ENCODE assay signal across 22 cellular contexts in genomic region chr2:119197125-119197403, GRCh38. TPM values are rescaled to one million over a fixed set of nuclear protein-coding genes. Genes with fewer than 3 reads are reported as not detected.
DNase-seq lines count a peak whose midpoint lies in the region; ATAC-seq, FAIRE-seq and TF ChIP-seq lines count a peak whose summit lies in the region.
"Had no signal": no experiment of that assay in that cellular context is flagged by ENCODE, and none has a peak within 500 bp of the region (broad histone marks: within the 10 kb centered on the region; RNA-seq: fewer than 3 reads in every experiment).

No MANE protein-coding gene starts in this region.

- TF ChIP-seq CTCF in A549 (IDR thresholded peaks at IDR 0.05) (no peak), HFFc6 (IDR thresholded peaks at IDR 0.05) (no peak), liver (IDR thresholded peaks at IDR 0.05; ENCODE audit: low read depth, low read length, missing input control) (no peak), tibial artery (IDR thresholded peaks at IDR 0.05) (no peak), mesothelial cell of epicardium (IDR thresholded peaks at IDR 0.05; ENCODE audit: unreplicated experiment) (no peak)

- H3K4me3 ChIP-seq in A549 (no peak overlapping the region), adipocyte (ENCODE audit: low read length) (no peak overlapping the region), liver (ENCODE audit: low read depth in 1 of 3, low read length in 3 of 3) (no peak overlapping the region), tibial artery (no peak overlapping the region)
- H3K4me3 ChIP-seq: SJCRH30 had no signal

- FAIRE-seq in A549 (lab: Jason Lieb, UNC) = no peak

- intact Hi-C loops in tibial artery (cut with DNase I; ENCODE audit: low total_unique reads) = no loop called here

- DNase-seq in A549 (ENCODE audit: low read depth in 1 of 2, low spot score in 1 of 2) (no peak), HFFc6 (no peak), adipocyte (ENCODE audit: low read depth) (peak; percentile 2), tibial artery (no peak), mesothelial cell of epicardium (ENCODE audit: low spot score in 2 of 2, unreplicated experiment in 2 of 2) (no peak)
- DNase-seq: 8988T; BE2C; CD4-positive, CD25-positive, alpha-beta regulatory T cell; COR-L47; GF-D8; GOT3; NCI-H1417 treated with DMSO at 0.1 percent for 48 hours; NCI-H187 treated with DMSO at 0.1 percent for 48 hours; NCI-H226; NCI-H524; NCI-H82; SJCRH30 had no signal

- no peaks in the 10 kb centered on the region for H3K9me3 Mint-ChIP-seq in HFFc6
- H3K9me3 Mint-ChIP-seq in mesothelial cell of epicardium = no peaks in the 10 kb centered on the region

- POLR2A ChIA-PET in A549 (lab: Yijun Ruan, JAX) = no interaction called here

- H3K36me3 Mint-ChIP-seq in HFFc6 (ENCODE audit: low read depth) = peaks cover 5% of the 10 kb centered on the region; the same call in 1 of the 2 replicates
- H3K36me3 Mint-ChIP-seq in mesothelial cell of epicardium = no peaks in the 10 kb centered on the region
- H3K36me3 Mint-ChIP-seq: CD4-positive, CD25-positive, alpha-beta regulatory T cell had no signal

- CTCF ChIA-PET in A549 (lab: Yijun Ruan, JAX) = interaction anchor here (2.2 kb wide), 1 partner anchor 22 kb away, joined by 7 read pairs; no protein-coding TSS in a partner anchor

- H3K9me3 ChIP-seq in A549 (no peaks in the 10 kb centered on the region), adipocyte (ENCODE audit: control insufficient read depth, low read length) (no peaks in the 10 kb centered on the region), liver (ENCODE audit: control insufficient read depth in 4 of 4, low read length in 3 of 4) (no peaks in the 10 kb centered on the region), tibial artery (no peaks in the 10 kb centered on the region)
- H3K9me3 ChIP-seq: BE2C, SJCRH30 had no signal

- H3K36me3 ChIP-seq in adipocyte (ENCODE audit: control insufficient read depth, insufficient read depth, low read length, severe bottlenecking) (no peaks in the 10 kb centered on the region), liver (ENCODE audit: control insufficient read depth in 4 of 4, insufficient read depth in 3 of 4, low read depth in 1 of 4, low read length in 3 of 4) (no peaks in the 10 kb centered on the region), tibial artery (no peaks in the 10 kb centered on the region)
- H3K36me3 ChIP-seq: BE2C, SJCRH30 had no signal

- H3K4me2 ChIP-seq in A549 = peak overlapping the region; percentile 37
- H3K4me2 ChIP-seq: KMS-11 had no signal

- H3K4me1 ChIP-seq in A549 (peaks cover 16% of the 10 kb centered on the region), adipocyte (ENCODE audit: control insufficient read depth, insufficient read depth, low read length) (peaks cover 5% of the 10 kb centered on the region), liver (ENCODE audit: control insufficient read depth in 4 of 4, insufficient read depth in 4 of 4, low read length in 3 of 4) (peaks cover 2 to 37% (median 25%) of the 10 kb centered on the region in 4 donors), tibial artery (no peaks in the 10 kb centered on the region)
- H3K4me1 ChIP-seq: BE2C had no signal

- H3K27ac Mint-ChIP-seq in HFFc6 = no peak overlapping the region
- H3K27ac Mint-ChIP-seq in mesothelial cell of epicardium = no peak overlapping the region
- H3K27ac Mint-ChIP-seq: CD4-positive, CD25-positive, alpha-beta regulatory T cell had no signal

- TF ChIP-seq RAD21 in A549 (conservative IDR thresholded peaks at IDR 0.05 in 1 of 2, IDR thresholded peaks at IDR 0.05 in 1 of 2) (no peak), liver (IDR thresholded peaks at IDR 0.05) (no peak)

- peaks cover 17% of the 10 kb centered on the region for H3K27me3 Mint-ChIP-seq in HFFc6 (ENCODE audit: insufficient read depth)
- H3K27me3 Mint-ChIP-seq in mesothelial cell of epicardium (ENCODE audit: low read depth) = peaks cover 74% of the 10 kb centered on the region

- H3K4me3 Mint-ChIP-seq in HFFc6 (peak overlapping the region; percentile 27; the same call in 1 of the 2 replicates), mesothelial cell of epicardium (no peak overlapping the region)
- H3K4me3 Mint-ChIP-seq: CD4-positive, CD25-positive, alpha-beta regulatory T cell had no signal

- no peak for TF ChIP-seq EP300 in A549 (IDR thresholded peaks at IDR 0.05)

- no peak for ATAC-seq in A549
- no peak for ATAC-seq in GM21717 (IDR thresholded peaks at IDR 0.05; ENCODE audit: unreplicated experiment)
- ATAC-seq in GM21529 (IDR thresholded peaks at IDR 0.05; ENCODE audit: unreplicated experiment) = no peak

- H3K27ac ChIP-seq in A549 = no peak overlapping the region
- no peak overlapping the region for H3K27ac ChIP-seq in liver (ENCODE audit: low read depth in 1 of 2, low read length in 2 of 2)
- H3K27ac ChIP-seq in tibial artery = no peak overlapping the region
- H3K27ac ChIP-seq: KMS-11, SJCRH30 had no signal

- H3K9ac ChIP-seq in adipocyte (ENCODE audit: low read length) (no peak overlapping the region), liver (ENCODE audit: low read depth in 1 of 2, low read length in 2 of 2) (no peak overlapping the region)
- H3K9ac ChIP-seq: KMS-11 had no signal

- H3K4me1 Mint-ChIP-seq in HFFc6 (ENCODE audit: low read depth) (peaks cover 51% of the 10 kb centered on the region), mesothelial cell of epicardium (peaks cover 5% of the 10 kb centered on the region)
- H3K4me1 Mint-ChIP-seq: CD4-positive, CD25-positive, alpha-beta regulatory T cell had no signal

- peaks cover 15% of the 10 kb centered on the region for H3K27me3 ChIP-seq in adipocyte (replicated peaks; ENCODE audit: control insufficient read depth, insufficient read depth, low read length)
- no peaks in the 10 kb centered on the region for H3K27me3 ChIP-seq in liver (ENCODE audit: control insufficient read depth in 4 of 4, insufficient read depth in 4 of 4, low read length in 3 of 4)
- peaks cover 0 to 17% of the 10 kb centered on the region in 2 donors for H3K27me3 ChIP-seq in tibial artery
- H3K27me3 ChIP-seq: BE2C, SJCRH30 had no signal

- TF ChIP-seq POLR2A in A549 (IDR thresholded peaks at IDR 0.05; ENCODE audit: low read length) = no peak

TF ChIP-seq in A549, 52 proteins besides CTCF, POLR2A, EP300 and RAD21 (continues in another document):
- no peak for TF ChIP-seq BHLHE40 (IDR thresholded peaks at IDR 0.05; ENCODE audit: low read depth, low read length)
- no peak for TF ChIP-seq NR3C1 (IDR thresholded peaks at IDR 0.05)
- TF ChIP-seq NFE2L2 (conservative IDR thresholded peaks at IDR 0.05; ENCODE audit: low read length) = no peak
- TF ChIP-seq HES2 (IDR thresholded peaks at IDR 0.05) = no peak
- no peak for TF ChIP-seq USF2 (IDR thresholded peaks at IDR 0.05)

TF ChIP-seq in liver, 16 proteins besides CTCF, POLR2A, EP300 and RAD21:
- TF ChIP-seq SP1 (IDR thresholded peaks at IDR 0.05) (peak; percentile 26), HNF4A (conservative IDR thresholded peaks at IDR 0.05) (peak; percentile 68 to 79), YY1 (IDR thresholded peaks at IDR 0.05) (no peak)

RNA-seq across cellular contexts. Expression of gene STEAP3, which starts 26.6 kb away (rescaled TPM):
- polyA plus RNA-seq in A549 (2011; rRNA removed) = 23.5 and 31.4 TPM in 2 replicates
- 38.2 and 58.3 TPM in 2 replicates for polyA plus RNA-seq in A549 (2012; cell fraction: cytosol; rRNA removed)
- polyA plus RNA-seq in A549 (2012; cell fraction: nucleus; rRNA removed) = 107 and 196 TPM in 2 replicates
- 28.8 to 30.8 TPM (median 30.2 TPM) in 3 replicates for polyA plus RNA-seq in A549 (2017; fragmentation: RNase III; extraction: RNeasy Plus Mini Kit Qiagen cat#74134 plus additional on column Dnase treatment)
- 25.7 and 31.1 TPM in 2 replicates for polyA minus RNA-seq in A549 (2011; rRNA and poly(A)+ RNA removed)
- 10 to 100 TPM; 20.7 to 37.3 (median 30.9) TPM for total RNA-seq in HFFc6 (2021; fragmentation: NEBNext Ultra II Directional; extraction: Animal tissue kit (Norgen Biotek cat#: 25700))
- 100 to 1,000 TPM in 1 of 2 donors, 10 to 100 TPM in 1; 44.4 to 153 TPM for total RNA-seq in liver
- 100 to 1,000 TPM in 1 of 2 donors, 10 to 100 TPM in 1; 73.5 to 158 TPM for polyA plus RNA-seq in liver
- total RNA-seq in mesothelial cell of epicardium = 0.89 to 0.94 TPM (median 0.93 TPM) in 3 replicates
- total RNA-seq: CD4-positive, CD25-positive, alpha-beta regulatory T cell had no signal
- polyA plus RNA-seq: CD4-positive, CD25-positive, alpha-beta regulatory T cell had no signal

RNA-seq across cellular contexts. Expression of gene C1QL2, which starts 38.5 kb away (rescaled TPM):
- polyA plus RNA-seq in A549 (2011; rRNA removed) (not detected in 2 replicates), A549 (2017; fragmentation: RNase III; extraction: RNeasy Plus Mini Kit Qiagen cat#74134 plus additional on column Dnase treatment) (not detected in 3 replicates), liver (not detected)
- not detected in 2 replicates for polyA plus RNA-seq in A549 (2012; cell fraction: cytosol; rRNA removed)
- 0.02 and 0.06 TPM in 2 replicates for polyA plus RNA-seq in A549 (2012; cell fraction: nucleus; rRNA removed)
- not detected in 2 replicates for polyA minus RNA-seq in A549 (2011; rRNA and poly(A)+ RNA removed)
- total RNA-seq in HFFc6 (2021; fragmentation: NEBNext Ultra II Directional; extraction: Animal tissue kit (Norgen Biotek cat#: 25700)) = not detected
- total RNA-seq in liver (not detected), mesothelial cell of epicardium (not detected in 3 replicates)
- total RNA-seq: CD4-positive, CD25-positive, alpha-beta regulatory T cell; M059J; SJCRH30 had no signal
- polyA plus RNA-seq: CD4-positive, CD25-positive, alpha-beta regulatory T cell had no signal

Comparison
In these comparisons a context has a peak if more than half of its experiments do, and no peak if none do; other contexts are left out.
1. RNA of gene STEAP3, which starts 26.6 kb away (total RNA-seq): 44.4 to 153 TPM in liver and 20.7 to 37.3 TPM in HFFc6; 0.89 to 0.94 TPM in mesothelial cell of epicardium; every median in the first group is over 10 times any median in the second.